In genomic region chr19:7358102-7358597, GRCh38 we compare ENCODE assay signal across 18 cellular contexts. TPM values are rescaled to one million over a fixed set of nuclear protein-coding genes. Genes with fewer than 3 reads are reported as not detected.
A peak's percentile ranks its signal among the peaks of the same experiment; 100 is the strongest.
DNase-seq lines count a peak whose midpoint lies in the region; ATAC-seq and TF ChIP-seq lines count a peak whose summit lies in the region.
"Had no signal": no experiment of that assay in that cellular context is flagged by ENCODE, and none has a peak within 500 bp of the region (broad histone marks: within the 10 kb centered on the region; RNA-seq: fewer than 3 reads in every experiment).

No MANE protein-coding gene starts in this region.

- no peak overlapping the region for H3K4me3 Mint-ChIP-seq in activated CD8-positive, alpha-beta T cell treated with anti-CD3 and anti-CD28 coated beads for 36 hours
- no peak overlapping the region for H3K4me3 Mint-ChIP-seq in activated CD8-positive, alpha-beta T cell treated with anti-CD3 and anti-CD28 coated beads, Interleukin-2, amount 10 ng/mL, durations not matched to agents 7 days and 5 days
- peak overlapping the region in 1 of 2 donors; percentile 0 for H3K4me3 Mint-ChIP-seq in effector memory CD8-positive, alpha-beta T cell
- H3K4me3 Mint-ChIP-seq: H9 had no signal

- no peak for TF ChIP-seq POLR2A in sigmoid colon (IDR thresholded peaks at IDR 0.05)

- H3K36me3 ChIP-seq in HEK293 (ENCODE audit: control insufficient read depth in 2 of 2, insufficient read depth in 1 of 2, low read length in 2 of 2) (no peaks in the 10 kb centered on the region), sigmoid colon (peaks cover 0 to 9% (median 0%) of the 10 kb centered on the region in 4 donors)

- H3K27ac Mint-ChIP-seq in activated CD8-positive, alpha-beta T cell treated with anti-CD3 and anti-CD28 coated beads for 36 hours = peak overlapping the region; percentile 36
- H3K27ac Mint-ChIP-seq in activated CD8-positive, alpha-beta T cell treated with anti-CD3 and anti-CD28 coated beads, Interleukin-2, amount 10 ng/mL, durations not matched to agents 7 days and 5 days = no peak overlapping the region
- H3K27ac Mint-ChIP-seq in effector memory CD8-positive, alpha-beta T cell = peak overlapping the region; percentile 3 to 52
- H3K27ac Mint-ChIP-seq: H9 had no signal

- H3K9me3 ChIP-seq in HEK293 (ENCODE audit: control insufficient read depth, insufficient read depth, low read depth, low read length) (no peaks in the 10 kb centered on the region), sigmoid colon (no peaks in the 10 kb centered on the region)

- H3K36me3 Mint-ChIP-seq in activated CD8-positive, alpha-beta T cell treated with anti-CD3 and anti-CD28 coated beads for 36 hours (ENCODE audit: low read depth) = peaks cover 25% of the 10 kb centered on the region
- peaks cover 36% of the 10 kb centered on the region for H3K36me3 Mint-ChIP-seq in activated CD8-positive, alpha-beta T cell treated with anti-CD3 and anti-CD28 coated beads, Interleukin-2, amount 10 ng/mL, durations not matched to agents 7 days and 5 days (ENCODE audit: low read depth)
- peaks cover 30% of the 10 kb centered on the region for H3K36me3 Mint-ChIP-seq in effector memory CD8-positive, alpha-beta T cell (ENCODE audit: insufficient read depth)

- no peak for ATAC-seq in activated CD8-positive, alpha-beta T cell treated with anti-CD3 and anti-CD28 coated beads for 36 hours
- ATAC-seq in activated CD8-positive, alpha-beta T cell treated with anti-CD3 and anti-CD28 coated beads, Interleukin-2, amount 10 ng/mL, durations not matched to agents 7 days and 5 days = no peak
- no peak for ATAC-seq in effector memory CD8-positive, alpha-beta T cell (replicated peaks)
- ATAC-seq: Panc1 had no signal

- POLR2A ChIA-PET in activated CD8-positive, alpha-beta T cell treated with anti-CD3 and anti-CD28 coated beads for 36 hours (lab: Charles Lee) = interaction anchor here (1.0 kb wide), 1 partner anchor 17 kb away, joined by 3 read pairs; no protein-coding TSS in a partner anchor
- POLR2A ChIA-PET in activated CD8-positive, alpha-beta T cell treated with anti-CD3 and anti-CD28 coated beads, Interleukin-2, amount 10 ng/mL, durations not matched to agents 7 days and 5 days (lab: Charles Lee) = no interaction called here
- POLR2A ChIA-PET in HEK293 (lab: Yijun Ruan, JAX) = no interaction called here

- H3K27ac ChIP-seq in HEK293 (ENCODE audit: extremely low read depth, low read depth, low read length) = no peak overlapping the region
- H3K27ac ChIP-seq in sigmoid colon = peak overlapping the region in 3 of 4 donors; percentile 86 to 94 (median 91)
- H3K27ac ChIP-seq: 22Rv1, KMS-11 had no signal

- no peaks in the 10 kb centered on the region for H3K4me1 ChIP-seq in HEK293 (ENCODE audit: control insufficient read depth, insufficient read depth, low read length)
- H3K4me1 ChIP-seq in sigmoid colon = peaks cover 0 to 52% (median 26%) of the 10 kb centered on the region in 4 donors

- no peak for DNase-seq in activated CD8-positive, alpha-beta T cell treated with anti-CD3 and anti-CD28 coated beads for 36 hours
- DNase-seq in activated CD8-positive, alpha-beta T cell treated with anti-CD3 and anti-CD28 coated beads, Interleukin-2, amount 10 ng/mL, durations not matched to agents 7 days and 5 days = no peak
- no peak for DNase-seq in effector memory CD8-positive, alpha-beta T cell
- DNase-seq in sigmoid colon = no peak
- no peak for DNase-seq in activated CD4-positive, CD25-positive, alpha-beta regulatory T cell (lab: John Stamatoyannopoulos, UW)
- no peak for DNase-seq in NCI-H1436 treated with DMSO at 0.1 percent for 48 hours (lab: John Stamatoyannopoulos, UW)
- DNase-seq in NCI-H82 treated with DMSO at 0.1 percent for 48 hours (lab: John Stamatoyannopoulos, UW; ENCODE audit: unreplicated experiment) = no peak
- DNase-seq: DMS 273 treated with DMSO at 0.1 percent for 48 hours, GDM1, H9, NCI-H1092, NCI-H1694, NCI-H2227 treated with DMSO at 0.1 percent for 48 hours, NCI-H524 had no signal

- CTCF ChIA-PET in activated CD8-positive, alpha-beta T cell treated with anti-CD3 and anti-CD28 coated beads for 36 hours (lab: Charles Lee) = interaction anchor here (1.2 to 1.5 kb wide), 2 partner anchors 10 to 256 kb away, joined by 4 to 6 read pairs; no protein-coding TSS in a partner anchor
- CTCF ChIA-PET in activated CD8-positive, alpha-beta T cell treated with anti-CD3 and anti-CD28 coated beads, Interleukin-2, amount 10 ng/mL, durations not matched to agents 7 days and 5 days (lab: Charles Lee) = interaction anchor here (1.3 kb wide), 1 partner anchor 9 kb away, joined by 11 read pairs; no protein-coding TSS in a partner anchor
- CTCF ChIA-PET in HEK293 (lab: Yijun Ruan, JAX) = interaction anchor here (0.6 to 0.9 kb wide), 2 partner anchors 69 to 323 kb away, joined by 3 to 4 read pairs; partner anchors contain the start of gene TRAPPC5

- peaks cover 58% of the 10 kb centered on the region for H3K4me1 Mint-ChIP-seq in activated CD8-positive, alpha-beta T cell treated with anti-CD3 and anti-CD28 coated beads for 36 hours (ENCODE audit: low read depth)
- H3K4me1 Mint-ChIP-seq in activated CD8-positive, alpha-beta T cell treated with anti-CD3 and anti-CD28 coated beads, Interleukin-2, amount 10 ng/mL, durations not matched to agents 7 days and 5 days (ENCODE audit: low read depth) = peaks cover 29% of the 10 kb centered on the region
- peaks cover 41 to 57% of the 10 kb centered on the region in 2 donors for H3K4me1 Mint-ChIP-seq in effector memory CD8-positive, alpha-beta T cell (ENCODE audit: low read depth in 2 of 2)
- H3K4me1 Mint-ChIP-seq: H9 had no signal

- intact Hi-C loops in activated CD8-positive, alpha-beta T cell treated with anti-CD3 and anti-CD28 coated beads for 36 hours (cut with micrococcal nuclease) = no loop called here
- intact Hi-C loops in sigmoid colon (cut with DNase I) = loop anchor here (5.0 kb wide), 2 partner anchors 179 to 201 kb away; partner anchors contain the start of gene PNPLA6

- H3K27me3 ChIP-seq in sigmoid colon = no peaks in the 10 kb centered on the region

- peaks cover 2% of the 10 kb centered on the region for H3K9me3 Mint-ChIP-seq in activated CD8-positive, alpha-beta T cell treated with anti-CD3 and anti-CD28 coated beads for 36 hours
- H3K9me3 Mint-ChIP-seq in activated CD8-positive, alpha-beta T cell treated with anti-CD3 and anti-CD28 coated beads, Interleukin-2, amount 10 ng/mL, durations not matched to agents 7 days and 5 days (ENCODE audit: insufficient read depth) = no peaks in the 10 kb centered on the region
- no peaks in the 10 kb centered on the region for H3K9me3 Mint-ChIP-seq in effector memory CD8-positive, alpha-beta T cell

- no peak overlapping the region for H3K4me3 ChIP-seq in HEK293 (ENCODE audit: low read depth, low read length)
- H3K4me3 ChIP-seq in sigmoid colon = no peak overlapping the region

- no peak for TF ChIP-seq EP300 in sigmoid colon (IDR thresholded peaks at IDR 0.05)

- no peak for TF ChIP-seq CTCF in activated CD8-positive, alpha-beta T cell treated with anti-CD3 and anti-CD28 coated beads for 36 hours (IDR thresholded peaks at IDR 0.05)
- TF ChIP-seq CTCF in HEK293 (tag by site-specific recombination; IDR thresholded peaks at IDR 0.05) = no peak
- TF ChIP-seq CTCF in sigmoid colon (IDR thresholded peaks at IDR 0.05) = no peak

- H3K27me3 Mint-ChIP-seq in activated CD8-positive, alpha-beta T cell treated with anti-CD3 and anti-CD28 coated beads for 36 hours = no peaks in the 10 kb centered on the region
- H3K27me3 Mint-ChIP-seq in activated CD8-positive, alpha-beta T cell treated with anti-CD3 and anti-CD28 coated beads, Interleukin-2, amount 10 ng/mL, durations not matched to agents 7 days and 5 days (ENCODE audit: low read depth) = no peaks in the 10 kb centered on the region
- H3K27me3 Mint-ChIP-seq in effector memory CD8-positive, alpha-beta T cell = no peaks in the 10 kb centered on the region

TF ChIP-seq in HEK293, 187 proteins besides CTCF, POLR2A, EP300 and RAD21 (continues in another document):
- TF ChIP-seq ZNF747 (tag by site-specific recombination; IDR thresholded peaks at IDR 0.05) = no peak
- no peak for TF ChIP-seq ZNF202 (tag by site-specific recombination; IDR thresholded peaks at IDR 0.05; ENCODE audit: borderline replicate concordance)
- no peak for TF ChIP-seq MEIS1 (CRISPR knock-in tag; IDR thresholded peaks at IDR 0.05; ENCODE audit: borderline replicate concordance)
- TF ChIP-seq KLF17 (tag by site-specific recombination; IDR thresholded peaks at IDR 0.05) = no peak

RNA-seq across cellular contexts. Expression of gene ARHGEF18, which starts 9.4 kb away (rescaled TPM):
- 10 to 100 TPM; 25.9 to 36.4 TPM for total RNA-seq in activated CD8-positive, alpha-beta T cell treated with anti-CD3 and anti-CD28 coated beads for 36 hours
- total RNA-seq in activated CD8-positive, alpha-beta T cell treated with anti-CD3 and anti-CD28 coated beads, Interleukin-2, amount 10 ng/mL, durations not matched to agents 7 days and 5 days = 10 to 100 TPM; 34.0 to 40.5 TPM
- 10 to 100 TPM; 20.4 to 51.2 (median 36.9) TPM for total RNA-seq in sigmoid colon
- 10 to 100 TPM; 21.6 to 76.6 (median 55.9) TPM for polyA plus RNA-seq in sigmoid colon
